10 cellular contexts compared by ENCODE assay signal in genomic region chr6:160069050-160069454, GRCh38. TPM values are rescaled to one million over a fixed set of nuclear protein-coding genes. Genes with fewer than 3 reads are reported as not detected.
A peak's percentile ranks its signal among the peaks of the same experiment; 100 is the strongest.
DNase-seq lines count a peak whose midpoint lies in the region; ATAC-seq, FAIRE-seq and TF ChIP-seq lines count a peak whose summit lies in the region.
"Had no signal": no experiment of that assay in that cellular context is flagged by ENCODE, and none has a peak within 500 bp of the region (broad histone marks: within the 10 kb centered on the region; RNA-seq: fewer than 3 reads in every experiment).

No MANE protein-coding gene starts in this region.

- H3K36me3 Mint-ChIP-seq in activated naive CD8-positive, alpha-beta T cell treated with anti-CD3 and anti-CD28 coated beads for 36 hours, result peaks cover 62% of the 10 kb centered on the region

- TF ChIP-seq POLR2A in GM12892 (IDR thresholded peaks at IDR 0.05; ENCODE audit: low read depth, low read length), result no peak

- no peak overlapping the region for H3K4me3 Mint-ChIP-seq in activated naive CD8-positive, alpha-beta T cell treated with anti-CD3 and anti-CD28 coated beads for 36 hours
- H3K4me3 Mint-ChIP-seq: dendritic cell treated with granulocyte-macrophage colony-stimulating factor and Interleukin-4, amounts not matched to agents 40 ng/mL and 50 ng/mL, for 4 days had no signal

- intact Hi-C loops in left ventricle myocardium superior (cut with micrococcal nuclease), result no loop called here

- no peaks in the 10 kb centered on the region for H3K9me3 Mint-ChIP-seq in activated naive CD8-positive, alpha-beta T cell treated with anti-CD3 and anti-CD28 coated beads for 36 hours
- H3K9me3 Mint-ChIP-seq: dendritic cell treated with granulocyte-macrophage colony-stimulating factor and Interleukin-4, amounts not matched to agents 40 ng/mL and 50 ng/mL, for 4 days had no signal

- H3K4me1 Mint-ChIP-seq in activated naive CD8-positive, alpha-beta T cell treated with anti-CD3 and anti-CD28 coated beads for 36 hours, result peaks cover 22% of the 10 kb centered on the region

- ATAC-seq in GM19468 (IDR thresholded peaks at IDR 0.05; ENCODE audit: extremely low read depth, unreplicated experiment) (peak; percentile 83), HG03354 (IDR thresholded peaks at IDR 0.05; ENCODE audit: poor library complexity, severe bottlenecking, unreplicated experiment) (peak; percentile 89), left ventricle myocardium superior (no peak)

- no peak overlapping the region for H3K27ac Mint-ChIP-seq in activated naive CD8-positive, alpha-beta T cell treated with anti-CD3 and anti-CD28 coated beads for 36 hours
- H3K27ac Mint-ChIP-seq: dendritic cell treated with granulocyte-macrophage colony-stimulating factor and Interleukin-4, amounts not matched to agents 40 ng/mL and 50 ng/mL, for 4 days had no signal

- peak; percentile 36 for DNase-seq in GM12892 (ENCODE audit: insufficient read length)
- peak; percentile 35 for DNase-seq in activated naive CD8-positive, alpha-beta T cell treated with anti-CD3 and anti-CD28 coated beads for 36 hours
- no peak for DNase-seq in dermis blood vessel endothelial cell
- DNase-seq in putamen (ENCODE audit: low spot score), result no peak
- DNase-seq in left ventricle myocardium superior, result no peak
- DNase-seq in RCC 7860 (ENCODE audit: low spot score), result no peak
- DNase-seq: SHP77 had no signal

- H3K27me3 Mint-ChIP-seq in activated naive CD8-positive, alpha-beta T cell treated with anti-CD3 and anti-CD28 coated beads for 36 hours, result no peaks in the 10 kb centered on the region
- H3K27me3 Mint-ChIP-seq: dendritic cell treated with granulocyte-macrophage colony-stimulating factor and Interleukin-4, amounts not matched to agents 40 ng/mL and 50 ng/mL, for 4 days had no signal

- FAIRE-seq in GM12892 (lab: Jason Lieb, UNC) (peak; percentile 89), RCC 7860 (lab: Jason Lieb, UNC) (no peak)

RNA-seq across cellular contexts. Expression of gene SLC22A1, which starts 52.6 kb away (rescaled TPM):
- 0.28 TPM for polyA plus RNA-seq in GM12892 (2012; ENCODE audit: missing spikeins)
- total RNA-seq in activated naive CD8-positive, alpha-beta T cell treated with anti-CD3 and anti-CD28 coated beads for 36 hours, result under 1 TPM in 1 of 2 experiments, not detected in 1; 0.85 TPM
- 0.05 and 0.17 TPM in 2 replicates for total RNA-seq in dermis blood vessel endothelial cell
- total RNA-seq in left ventricle myocardium superior, result 0.17 TPM

Comparison
In these comparisons a context has a peak if more than half of its experiments do, and no peak if none do; other contexts are left out.
1. DNase-seq: peak in GM12892 (single experiment) and activated naive CD8-positive, alpha-beta T cell treated with anti-CD3 and anti-CD28 coated beads for 36 hours (single experiment); none in dermis blood vessel endothelial cell (single experiment), putamen (single experiment), left ventricle myocardium superior (single experiment) and RCC 7860 (single experiment).